In genomic region chr2:176891857-176892256, GRCh38 we compare ENCODE assay signal across 1 cellular context.
TF ChIP-seq lines count a peak whose summit lies in the region.

No MANE protein-coding gene starts in this region.

TF ChIP-seq in SK-N-SH treated with all-trans-retinoic acid at 6 μM for 48 hours, 23 proteins besides CTCF, POLR2A, EP300 and RAD21 (continued from another document):
- TF ChIP-seq CREB5 (CRISPR knock-in tag; IDR thresholded peaks at IDR 0.05; ENCODE audit: low read depth) (no peak), POU6F1 (CRISPR knock-in tag; IDR thresholded peaks at IDR 0.05; ENCODE audit: borderline replicate concordance, low read depth) (no peak), CSDC2 (CRISPR knock-in tag; IDR thresholded peaks at IDR 0.05) (no peak)
